Comparison of ENCODE assay signal across 8 cellular contexts in the genomic region with DNA sequence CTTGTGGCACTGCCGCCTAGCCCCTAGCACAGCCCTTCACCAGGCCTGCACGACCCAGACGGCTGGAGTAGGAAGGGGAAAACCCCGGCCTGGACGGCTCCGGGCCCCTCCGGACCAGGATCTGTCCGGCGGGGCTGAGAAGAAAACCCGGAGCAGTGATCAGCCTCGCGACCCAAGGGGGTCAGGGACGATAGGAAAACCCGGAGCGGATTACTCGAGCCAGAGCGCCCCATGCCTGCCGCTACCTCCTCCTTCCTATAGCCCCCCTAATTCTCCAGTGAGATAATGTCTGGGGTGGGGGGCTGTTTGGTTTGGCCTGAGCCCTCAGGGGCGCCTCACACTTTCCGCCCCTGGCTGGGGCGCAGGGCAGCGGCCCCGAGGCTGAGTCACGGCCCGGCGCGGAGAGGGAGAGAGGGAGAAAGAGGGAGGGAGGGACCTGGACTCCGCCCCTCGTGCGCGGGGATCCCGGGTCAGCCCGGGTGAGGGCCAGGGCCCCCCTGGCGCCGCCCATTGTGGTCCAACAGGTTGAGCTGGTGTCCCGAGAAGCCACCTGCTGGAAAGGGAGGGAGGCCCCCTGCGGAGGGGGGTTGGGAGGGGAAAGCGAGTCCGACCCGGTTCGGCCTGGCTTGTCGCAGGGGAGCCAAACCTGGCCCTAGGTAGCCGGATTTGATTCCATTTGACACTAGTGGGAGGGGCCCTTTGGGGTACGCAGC. TPM values are rescaled to one million over a fixed set of nuclear protein-coding genes. Genes with fewer than 3 reads are reported as not detected.
DNase-seq lines count a peak whose midpoint lies in the region.

No MANE protein-coding gene starts in this region.

- H3K36me3 ChIP-seq in H7 (replicated peaks; ENCODE audit: control insufficient read depth, insufficient read depth, low read length) (no peaks in the 10 kb centered on the region), SK-N-MC (ENCODE audit: insufficient read depth, low read length) (no peaks in the 10 kb centered on the region), neuron (ENCODE audit: insufficient read depth, low read length) (no peaks in the 10 kb centered on the region), subcutaneous abdominal adipose tissue (ENCODE audit: control insufficient read depth in 5 of 5, insufficient read depth in 5 of 5, low read length in 5 of 5) (no peaks in the 10 kb centered on the region)

- H3K27ac ChIP-seq in SK-N-MC (peak overlapping the region; percentile 96), subcutaneous abdominal adipose tissue (ENCODE audit: low read depth, low read length) (peak overlapping the region; percentile 97)

- no peaks in the 10 kb centered on the region for H3K9me3 Mint-ChIP-seq in activated naive CD4-positive, alpha-beta T cell treated with anti-CD3 and anti-CD28 coated beads for 36 hours

- H3K4me1 Mint-ChIP-seq in activated naive CD4-positive, alpha-beta T cell treated with anti-CD3 and anti-CD28 coated beads for 36 hours (ENCODE audit: low read depth) = peaks cover 40% of the 10 kb centered on the region

- peaks cover 2% of the 10 kb centered on the region; the same call in 1 of the 2 replicates for H3K27me3 ChIP-seq in H7 (ENCODE audit: control insufficient read depth, insufficient read depth, low read length)
- H3K27me3 ChIP-seq in neuron (ENCODE audit: insufficient read depth, low read length) = no peaks in the 10 kb centered on the region
- no peaks in the 10 kb centered on the region for H3K27me3 ChIP-seq in subcutaneous abdominal adipose tissue (ENCODE audit: control insufficient read depth in 5 of 5, insufficient read depth in 4 of 5, low read length in 5 of 5)

- H3K9me3 ChIP-seq in SK-N-MC (ENCODE audit: low read depth, low read length) (no peaks in the 10 kb centered on the region), neuron (ENCODE audit: low read length) (no peaks in the 10 kb centered on the region), subcutaneous abdominal adipose tissue (ENCODE audit: control insufficient read depth in 5 of 5, low read length in 5 of 5) (no peaks in the 10 kb centered on the region)

- peak overlapping the region; percentile 94 for H3K27ac Mint-ChIP-seq in activated naive CD4-positive, alpha-beta T cell treated with anti-CD3 and anti-CD28 coated beads for 36 hours

- CTCF ChIA-PET in activated naive CD4-positive, alpha-beta T cell treated with anti-CD3 and anti-CD28 coated beads for 36 hours (lab: Charles Lee) = interaction anchor here (0.7 to 3.7 kb wide), 11 partner anchors 10 to 193 kb away, joined by 3 to 37 read pairs (median 3); a partner anchor contains a TSS

- no peaks in the 10 kb centered on the region for H3K27me3 Mint-ChIP-seq in activated naive CD4-positive, alpha-beta T cell treated with anti-CD3 and anti-CD28 coated beads for 36 hours (ENCODE audit: low read depth)

- H3K4me1 ChIP-seq in neuron (ENCODE audit: insufficient read depth, low read length) = peaks cover 32% of the 10 kb centered on the region
- H3K4me1 ChIP-seq in subcutaneous abdominal adipose tissue (ENCODE audit: control insufficient read depth in 5 of 5, insufficient read depth in 5 of 5, low read length in 5 of 5) = peaks cover 5 to 69% (median 53%) of the 10 kb centered on the region in 5 donors

- peak overlapping the region; percentile 80 for H3K9ac ChIP-seq in SK-N-MC (ENCODE audit: insufficient read length)
- peak overlapping the region; percentile 11 to 91 (median 82) for H3K9ac ChIP-seq in subcutaneous abdominal adipose tissue (ENCODE audit: low read length in 5 of 5)

- H3K4me3 Mint-ChIP-seq in activated naive CD4-positive, alpha-beta T cell treated with anti-CD3 and anti-CD28 coated beads for 36 hours = peak overlapping the region; percentile 91

- H3K36me3 Mint-ChIP-seq in activated naive CD4-positive, alpha-beta T cell treated with anti-CD3 and anti-CD28 coated beads for 36 hours (ENCODE audit: low read depth) = peaks cover 13% of the 10 kb centered on the region

- intact Hi-C loops in activated naive CD4-positive, alpha-beta T cell treated with anti-CD3 and anti-CD28 coated beads for 36 hours (cut with micrococcal nuclease) = loop anchor here (1.0 to 10.0 kb wide), 11 partner anchors 9 to 1036 kb away; a partner anchor contains a TSS

- H3K4me3 ChIP-seq in H7 (ENCODE audit: insufficient read depth, low read depth, low read length) (peak overlapping the region; percentile 75), SK-N-MC (peak overlapping the region; percentile 95), neuron (ENCODE audit: low read length) (peak overlapping the region; percentile 64), subcutaneous abdominal adipose tissue (ENCODE audit: low read depth in 1 of 5, low read length in 5 of 5) (peak overlapping the region; percentile 77 to 97 (median 78))

- DNase-seq in EH (ENCODE audit: low read depth) (peak; percentile 83), H7 (peak; percentile 98), MV-4-11 (lab: John Stamatoyannopoulos, UW) (peak; percentile 73), SK-N-MC (ENCODE audit: low read depth, low spot score) (no peak), foreskin melanocyte (peak; percentile 89)
- peak; percentile 92 for DNase-seq in activated naive CD4-positive, alpha-beta T cell treated with anti-CD3 and anti-CD28 coated beads for 36 hours

- peak overlapping the region; percentile 63 for H2AFZ ChIP-seq in neuron (ENCODE audit: low read depth, low read length)

RNA-seq across cellular contexts. Expression of a gene that starts 1.7 kb away (rescaled TPM):
- total RNA-seq in H7 (2014; rRNA removed; shearing (Covaris generic)) = 39.2 and 40.6 TPM in 2 replicates
- 100 to 1,000 TPM in 1 of 2 experiments, 10 to 100 TPM in 1; 90.6 to 101 TPM for total RNA-seq in activated naive CD4-positive, alpha-beta T cell treated with anti-CD3 and anti-CD28 coated beads for 36 hours

RNA-seq across cellular contexts. Expression of a gene that starts 7.5 kb away (rescaled TPM):
- total RNA-seq in H7 (2014; rRNA removed; shearing (Covaris generic)) = 0.21 and 1.00 TPM in 2 replicates
- under 1 TPM; 0.36 to 0.99 TPM for total RNA-seq in activated naive CD4-positive, alpha-beta T cell treated with anti-CD3 and anti-CD28 coated beads for 36 hours

RNA-seq across cellular contexts. Expression of a gene that starts 17.7 kb away (rescaled TPM):
- 152 and 177 TPM in 2 replicates for total RNA-seq in H7 (2014; rRNA removed; shearing (Covaris generic))
- total RNA-seq in activated naive CD4-positive, alpha-beta T cell treated with anti-CD3 and anti-CD28 coated beads for 36 hours = 10 to 100 TPM; 27.2 to 30.0 TPM

RNA-seq across cellular contexts. Expression of a gene that starts 26.4 kb away (rescaled TPM):
- 342 and 347 TPM in 2 replicates for total RNA-seq in H7 (2014; rRNA removed; shearing (Covaris generic))
- 100 to 1,000 TPM; 283 to 291 TPM for total RNA-seq in activated naive CD4-positive, alpha-beta T cell treated with anti-CD3 and anti-CD28 coated beads for 36 hours

RNA-seq across cellular contexts. Expression of a gene that starts 30.3 kb away (rescaled TPM):
- total RNA-seq in H7 (2014; rRNA removed; shearing (Covaris generic)) = 298 and 333 TPM in 2 replicates
- 10 to 100 TPM; 35.5 to 40.8 TPM for total RNA-seq in activated naive CD4-positive, alpha-beta T cell treated with anti-CD3 and anti-CD28 coated beads for 36 hours
